ENCODE assay signal across 1 cellular context in genomic region chr1:153352523-153352922, GRCh38.
TF ChIP-seq lines count a peak whose summit lies in the region.

No MANE protein-coding gene starts in this region.

TF ChIP-seq in HepG2, 621 proteins besides CTCF, POLR2A, EP300 and RAD21:
- peak; percentile 80 for TF ChIP-seq STAG1 (CRISPR knock-in tag; IDR thresholded peaks at IDR 0.05)
- TF ChIP-seq RFX5 (IDR thresholded peaks at IDR 0.05; ENCODE audit: low read depth, low read length), result no peak
- TF ChIP-seq SMC3 (IDR thresholded peaks at IDR 0.05; ENCODE audit: low read length), result peak; percentile 68
- no peak for TF ChIP-seq GMEB2 (CRISPR knock-in tag; IDR thresholded peaks at IDR 0.05; ENCODE audit: low read depth)
- TF ChIP-seq PPARG (CRISPR knock-in tag; conservative IDR thresholded peaks at IDR 0.05), result peak; percentile 100
- TF ChIP-seq RXRB (CRISPR knock-in tag; IDR thresholded peaks at IDR 0.05; ENCODE audit: borderline replicate concordance), result peak; percentile 97
- peak; percentile 56; the same call in 1 of the 2 replicates for TF ChIP-seq RXRA (CRISPR knock-in tag; IDR thresholded peaks at IDR 0.05)
